15 cellular contexts compared by ENCODE assay signal in genomic region chr1:171610385-171610784, GRCh38. TPM values are rescaled to one million over a fixed set of nuclear protein-coding genes. Genes with fewer than 3 reads are reported as not detected.
DNase-seq lines count a peak whose midpoint lies in the region; ATAC-seq and TF ChIP-seq lines count a peak whose summit lies in the region.
"Had no signal": no experiment of that assay in that cellular context is flagged by ENCODE, and none has a peak within 500 bp of the region (broad histone marks: within the 10 kb centered on the region; RNA-seq: fewer than 3 reads in every experiment).

No MANE protein-coding gene starts in this region.

- TF ChIP-seq CTCF in NB4 (IDR thresholded peaks at IDR 0.05; ENCODE audit: low read depth, low read length) (no peak), fibroblast of lung (conservative IDR thresholded peaks at IDR 0.05 in 1 of 2, IDR thresholded peaks at IDR 0.05 in 1 of 2; ENCODE audit: low read depth in 1 of 2, low read length in 2 of 2) (no peak)

- H3K9ac ChIP-seq in fibroblast of lung (ENCODE audit: insufficient read depth, low read length), result no peak overlapping the region

- H4K20me1 ChIP-seq in fibroblast of lung (ENCODE audit: control insufficient read depth, extremely low read depth, insufficient read depth, low read length), result no peaks in the 10 kb centered on the region

- H3K36me3 ChIP-seq in fibroblast of lung (ENCODE audit: control insufficient read depth, insufficient read depth, low read length), result no peaks in the 10 kb centered on the region
- H3K36me3 ChIP-seq: right lobe of liver had no signal

- peak; percentile 52 for ATAC-seq in GM21447 (IDR thresholded peaks at IDR 0.05; ENCODE audit: unreplicated experiment)
- no peak for ATAC-seq in HG03457 (IDR thresholded peaks at IDR 0.05; ENCODE audit: unreplicated experiment)
- ATAC-seq: HCT116 had no signal

- no peaks in the 10 kb centered on the region for H3K9me3 ChIP-seq in fibroblast of lung (ENCODE audit: control insufficient read depth, insufficient read depth, low read depth, low read length)
- H3K9me3 ChIP-seq: right lobe of liver had no signal

- no peak overlapping the region for H3K4me3 ChIP-seq in NB4 (ENCODE audit: low read depth, low read length)
- H3K4me3 ChIP-seq in fibroblast of lung (replicated peaks in 1 of 4; ENCODE audit: control extremely low read depth in 1 of 4, insufficient read depth in 1 of 4, low read depth in 3 of 4, low read length in 4 of 4), result no peak overlapping the region
- H3K4me3 ChIP-seq: hepatocyte, right lobe of liver had no signal

- no peak for TF ChIP-seq POLR2A in NB4 (IDR thresholded peaks at IDR 0.05; ENCODE audit: extremely low read depth, insufficient read length)

- no peak overlapping the region for H3K4me2 ChIP-seq in fibroblast of lung (ENCODE audit: extremely low read depth, insufficient read depth, low read length)
- H3K4me2 ChIP-seq: hepatocyte had no signal

- in situ Hi-C loops in G401 (cut with HindIII; ENCODE audit: low sequenced_read_pairs), result no loop called here

- H3K27me3 ChIP-seq in fibroblast of lung (ENCODE audit: control insufficient read depth, insufficient read depth, low read length), result no peaks in the 10 kb centered on the region
- H3K27me3 ChIP-seq: hepatocyte, right lobe of liver had no signal

- no peaks in the 10 kb centered on the region for H3K4me1 ChIP-seq in fibroblast of lung (ENCODE audit: control insufficient read depth, extremely low read depth, insufficient read depth, low read length)

- H3K27ac ChIP-seq in fibroblast of lung (ENCODE audit: insufficient read depth, low read length), result no peak overlapping the region
- H3K27ac ChIP-seq: C4-2B, hepatocyte, right lobe of liver, VCaP had no signal

- no peaks in the 10 kb centered on the region for H3K79me2 ChIP-seq in fibroblast of lung (ENCODE audit: control insufficient read depth, insufficient read depth, low read length)
- H3K79me2 ChIP-seq: hepatocyte had no signal

- H2AFZ ChIP-seq in fibroblast of lung (ENCODE audit: low read length), result no peak overlapping the region
- H2AFZ ChIP-seq: hepatocyte had no signal

- DNase-seq in EH (ENCODE audit: low read depth) (peak; percentile 26), NB4 (ENCODE audit: low read depth) (peak; percentile 52), fibroblast of lung (ENCODE audit: low read depth in 2 of 2) (peak; percentile 27 to 60), GDM1 (lab: John Stamatoyannopoulos, UW) (no peak), T1000 (lab: John Stamatoyannopoulos, UW) (no peak), G401 (ENCODE audit: low spot score) (no peak)
- DNase-seq: dermis blood vessel endothelial cell, right lobe of liver had no signal

RNA-seq across cellular contexts. Expression of gene MYOCOS, which starts 11.7 kb away (rescaled TPM):
- total RNA-seq in fibroblast of lung, result not detected in 2 replicates
- polyA plus RNA-seq in fibroblast of lung, result not detected in 2 replicates
- polyA plus RNA-seq in fibroblast of lung (2012), result not detected in 2 replicates
- polyA minus RNA-seq in fibroblast of lung (ENCODE audit: low replicate concordance), result not detected in 2 replicates
- not detected in 2 replicates for total RNA-seq in G401 (2014; rRNA removed; shearing (Covaris generic))
- total RNA-seq: dermis blood vessel endothelial cell, hepatocyte, right lobe of liver had no signal
- polyA plus RNA-seq: hepatocyte had no signal

RNA-seq across cellular contexts. Expression of gene MYOC, which starts 42.1 kb away (rescaled TPM):
- total RNA-seq in fibroblast of lung, result 1.2 and 2.1 TPM in 2 replicates
- polyA plus RNA-seq in fibroblast of lung, result 1.1 and 2.0 TPM in 2 replicates
- polyA plus RNA-seq in fibroblast of lung (2012), result 0.80 and 1.7 TPM in 2 replicates
- not detected in 2 replicates for polyA minus RNA-seq in fibroblast of lung (ENCODE audit: low replicate concordance)
- 84.2 and 106 TPM in 2 replicates for total RNA-seq in G401 (2014; rRNA removed; shearing (Covaris generic))
- total RNA-seq: dermis blood vessel endothelial cell, hepatocyte, right lobe of liver had no signal
- polyA plus RNA-seq: hepatocyte, IgD-negative memory B cell had no signal

Comparison
In these comparisons a context has a peak if more than half of its experiments do, and no peak if none do; other contexts are left out.
1. DNase-seq: peak in EH (single experiment), NB4 (single experiment) and fibroblast of lung (2 of 2); none in GDM1 (single experiment), T1000 (single experiment) and G401 (single experiment).
2. RNA of gene MYOC, which starts 42.1 kb away (total RNA-seq): 84.2 to 106 TPM in G401; 1.2 to 2.1 TPM in fibroblast of lung; every median in the first group is over 10 times any median in the second.